ENCODE assay signal across 12 cellular contexts in the genomic region with DNA sequence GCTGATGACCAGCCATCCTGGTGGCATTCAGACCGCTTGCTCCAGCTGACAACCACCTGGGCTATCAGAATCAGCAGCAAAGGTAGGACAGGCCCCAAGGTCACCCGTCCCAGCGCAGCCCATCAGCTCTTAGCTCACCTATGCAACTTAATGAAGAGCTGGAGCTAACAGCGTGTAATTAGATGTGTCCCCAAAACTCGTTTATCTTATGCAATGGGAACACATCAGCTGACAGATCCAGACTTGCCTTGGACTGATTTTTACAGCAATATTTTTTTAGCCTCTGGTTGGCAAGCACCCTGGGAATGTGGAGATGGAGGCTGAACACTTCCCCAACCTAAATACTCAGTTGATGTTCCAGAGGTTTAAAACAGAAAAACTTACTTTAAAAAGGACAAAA.
DNase-seq lines count a peak whose midpoint lies in the region; ATAC-seq and TF ChIP-seq lines count a peak whose summit lies in the region.
"Had no signal": no experiment of that assay in that cellular context is flagged by ENCODE, and none has a peak within 500 bp of the region (broad histone marks: within the 10 kb centered on the region; RNA-seq: fewer than 3 reads in every experiment).

No MANE protein-coding gene starts in this region.

- TF ChIP-seq CTCF in coronary artery (IDR thresholded peaks at IDR 0.05) (no peak), lung (IDR thresholded peaks at IDR 0.05; ENCODE audit: control extremely low read depth, extremely low read depth) (no peak), suprapubic skin (IDR thresholded peaks at IDR 0.05) (no peak)

- TF ChIP-seq POLR2A in suprapubic skin (IDR thresholded peaks at IDR 0.05): no peak

- DNase-seq in NCI-H69 (lab: John Stamatoyannopoulos, UW) (peak; percentile 27), coronary artery (ENCODE audit: low spot score) (no peak), lung (ENCODE audit: low spot score) (no peak), suprapubic skin (ENCODE audit: low spot score in 2 of 2) (peak in 1 of 2 donors; percentile 69), DMS79 (lab: John Stamatoyannopoulos, UW) (no peak), NCI-H345 (lab: John Stamatoyannopoulos, UW) (no peak)
- DNase-seq in activated CD4-positive, alpha-beta T cell treated with anti-CD3 and anti-CD28 coated beads for 1 hour: no peak
- DNase-seq: anterior cingulate cortex; kidney glomerular epithelial cell; NK-92 treated with Interleukin-12 subunit alpha and Interleukin-12 subunit beta, amount 100 ng/mL, for 24 hours; T-helper 9 cell had no signal

- peak overlapping the region; percentile 11 for H3K4me3 ChIP-seq in coronary artery
- H3K4me3 ChIP-seq in lung: no peak overlapping the region
- H3K4me3 ChIP-seq in suprapubic skin: no peak overlapping the region

- H3K9me3 ChIP-seq in lung (ENCODE audit: control insufficient read depth in 2 of 2, insufficient read depth in 1 of 2, low read length in 1 of 2): no peaks in the 10 kb centered on the region
- no peaks in the 10 kb centered on the region for H3K9me3 ChIP-seq in suprapubic skin

- TF ChIP-seq EP300 in suprapubic skin (IDR thresholded peaks at IDR 0.05): no peak

- H3K4me1 ChIP-seq in lung (ENCODE audit: control insufficient read depth in 2 of 2, insufficient read depth in 2 of 2, low read length in 2 of 2) (peaks cover 36 to 47% of the 10 kb centered on the region in 2 donors), suprapubic skin (peaks cover 88% of the 10 kb centered on the region)

- peak overlapping the region; percentile 96 to 99 for H3K27ac ChIP-seq in coronary artery
- peak overlapping the region; percentile 63 to 82 for H3K27ac ChIP-seq in lung (ENCODE audit: low read depth in 1 of 2, low read length in 1 of 2)
- peak overlapping the region; percentile 91 for H3K27ac ChIP-seq in suprapubic skin

- 80 to 81% methylated on average over 5 of the region's 5 CpGs for WGBS in lung, 2 donors
- WGBS in suprapubic skin: 49% methylated on average over 5 of the region's 5 CpGs

- H3K27me3 ChIP-seq in lung (ENCODE audit: control insufficient read depth, insufficient read depth) (no peaks in the 10 kb centered on the region), suprapubic skin (no peaks in the 10 kb centered on the region)

- no peak for ATAC-seq in lung (ENCODE audit: insufficient read depth, low FRiP score)
- no peak for ATAC-seq in HG02870 (IDR thresholded peaks at IDR 0.05; ENCODE audit: unreplicated experiment)

- H3K36me3 ChIP-seq in lung (ENCODE audit: control insufficient read depth in 2 of 2, insufficient read depth in 2 of 2, low read length in 2 of 2): no peaks in the 10 kb centered on the region
- no peaks in the 10 kb centered on the region for H3K36me3 ChIP-seq in suprapubic skin
